Comparison of ENCODE assay signal across 23 cellular contexts in the genomic region with DNA sequence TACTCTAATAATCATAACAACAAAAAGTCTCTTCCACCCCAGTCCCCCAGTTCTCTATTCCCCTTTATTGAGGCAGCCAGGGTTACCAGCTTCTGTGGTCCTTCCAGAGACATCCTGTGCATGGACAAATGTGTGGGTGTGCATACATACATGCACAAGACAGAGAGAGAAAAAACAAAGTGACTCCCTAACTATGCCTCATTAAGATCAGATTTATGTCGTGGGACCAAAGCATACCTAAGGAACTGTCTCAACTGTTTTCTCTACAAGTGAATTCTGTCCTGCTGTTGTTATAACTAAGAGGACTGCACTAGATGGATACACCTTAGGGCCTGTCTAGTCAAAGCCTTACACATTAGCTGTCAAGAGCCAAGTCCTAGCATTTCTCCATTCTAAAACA.
DNase-seq lines count a peak whose midpoint lies in the region; ATAC-seq and TF ChIP-seq lines count a peak whose summit lies in the region.
"Had no signal": no experiment of that assay in that cellular context is flagged by ENCODE, and none has a peak within 500 bp of the region (broad histone marks: within the 10 kb centered on the region; RNA-seq: fewer than 3 reads in every experiment).

No MANE protein-coding gene starts in this region.

- no peaks in the 10 kb centered on the region for H3K27me3 Mint-ChIP-seq in endodermal cell (ENCODE audit: insufficient read depth)
- H3K27me3 Mint-ChIP-seq: stimulated activated naive CD8-positive, alpha-beta T cell treated with anti-CD3 and anti-CD28 coated beads, Interleukin-15, amount 100 ng/mL, for 72 hours had no signal

- WGBS in endodermal cell (ENCODE audit: insufficient coverage in 1 of 2, insufficient read length in 1 of 2), 2 experiments, result 94 to 100% methylated on average over 1 of the region's 1 CpG
- WGBS in right lobe of liver (ENCODE audit: insufficient coverage, low coverage, low lambda C conversion rate, missing lambda C conversion rate), result 82% methylated on average over 1 of the region's 1 CpG

- H3K4me2 ChIP-seq in OCI-LY3 (ENCODE audit: low read length) (peak overlapping the region; percentile 32), skeletal muscle satellite cell (ENCODE audit: low read length) (peak overlapping the region; percentile 6)
- H3K4me2 ChIP-seq: neural progenitor cell had no signal

- H2AFZ ChIP-seq in OCI-LY3 (ENCODE audit: low read depth, low read length), result no peak overlapping the region
- H2AFZ ChIP-seq: neural progenitor cell had no signal

- H3K4me1 ChIP-seq in OCI-LY3 (ENCODE audit: low read length), result peaks cover 67% of the 10 kb centered on the region
- H3K4me1 ChIP-seq in endodermal cell (ENCODE audit: control insufficient read depth, insufficient read depth, low read length), result peaks cover 17% of the 10 kb centered on the region
- peaks cover 57% of the 10 kb centered on the region for H3K4me1 ChIP-seq in skeletal muscle satellite cell (ENCODE audit: control insufficient read depth, insufficient read depth, low read length)
- no peaks in the 10 kb centered on the region for H3K4me1 ChIP-seq in right lobe of liver

- H4K20me1 ChIP-seq in OCI-LY3 (ENCODE audit: insufficient read depth, low read length), result no peaks in the 10 kb centered on the region; the same call in 1 of the 2 replicates

- peak overlapping the region; percentile 40 for H3K27ac Mint-ChIP-seq in endodermal cell
- H3K27ac Mint-ChIP-seq: neural progenitor cell had no signal

- no peaks in the 10 kb centered on the region for H3K9me3 Mint-ChIP-seq in endodermal cell
- H3K9me3 Mint-ChIP-seq: neural progenitor cell; stimulated activated naive CD8-positive, alpha-beta T cell treated with anti-CD3 and anti-CD28 coated beads, Interleukin-15, amount 100 ng/mL, for 72 hours had no signal

- H3K27ac ChIP-seq in OCI-LY3 (ENCODE audit: low read length) (no peak overlapping the region), endodermal cell (ENCODE audit: low read depth, low read length) (no peak overlapping the region), right lobe of liver (no peak overlapping the region)
- H3K27ac ChIP-seq: esophagus squamous epithelium, neural progenitor cell, psoas muscle, skin epidermis, upper lobe of left lung had no signal

- H3K27me3 ChIP-seq in GM06990 (replicated peaks; ENCODE audit: control insufficient read depth, insufficient read depth, low read length) (no peaks in the 10 kb centered on the region), OCI-LY3 (ENCODE audit: low read depth, low read length) (no peaks in the 10 kb centered on the region), endodermal cell (ENCODE audit: control insufficient read depth, insufficient read depth, low read length, poor library complexity, severe bottlenecking) (no peaks in the 10 kb centered on the region), skeletal muscle satellite cell (ENCODE audit: control insufficient read depth, insufficient read depth, low read length) (no peaks in the 10 kb centered on the region), right lobe of liver (no peaks in the 10 kb centered on the region)
- H3K27me3 ChIP-seq: BE2C, esophagus squamous epithelium, neural progenitor cell, upper lobe of left lung had no signal

- H3K9me3 ChIP-seq in OCI-LY3 (ENCODE audit: insufficient read depth, low read length) (no peaks in the 10 kb centered on the region), endodermal cell (ENCODE audit: control insufficient read depth, low read length) (no peaks in the 10 kb centered on the region), skeletal muscle satellite cell (replicated peaks; ENCODE audit: low read length) (no peaks in the 10 kb centered on the region), right lobe of liver (no peaks in the 10 kb centered on the region)
- H3K9me3 ChIP-seq: BE2C, esophagus squamous epithelium, psoas muscle, upper lobe of left lung had no signal

- no peak for TF ChIP-seq POLR2A in right lobe of liver (IDR thresholded peaks at IDR 0.05)

- H3K9ac ChIP-seq in OCI-LY3 (ENCODE audit: low read length) (no peak overlapping the region), endodermal cell (ENCODE audit: extremely low read depth, low read length, poor library complexity, severe bottlenecking) (no peak overlapping the region), skeletal muscle satellite cell (ENCODE audit: low read depth, low read length) (no peak overlapping the region)
- H3K9ac ChIP-seq: neural progenitor cell had no signal

- peak overlapping the region; percentile 16 for H3K4me3 ChIP-seq in GM06990 (replicated peaks; ENCODE audit: low read depth, low read length)
- no peak overlapping the region for H3K4me3 ChIP-seq in OCI-LY3 (ENCODE audit: low read length)
- no peak overlapping the region for H3K4me3 ChIP-seq in endodermal cell (ENCODE audit: low read length)
- no peak overlapping the region for H3K4me3 ChIP-seq in skeletal muscle satellite cell (ENCODE audit: low read length)
- no peak overlapping the region for H3K4me3 ChIP-seq in right lobe of liver
- H3K4me3 ChIP-seq: esophagus squamous epithelium, K562, neural progenitor cell, psoas muscle, skin epidermis, upper lobe of left lung had no signal

- peaks cover 44% of the 10 kb centered on the region for H3K4me1 Mint-ChIP-seq in endodermal cell

- H3K79me2 ChIP-seq in OCI-LY3 (ENCODE audit: low read length), result peaks cover 55% of the 10 kb centered on the region

- H3K36me3 Mint-ChIP-seq in endodermal cell (ENCODE audit: low read depth), result peaks cover 6% of the 10 kb centered on the region

- ATAC-seq in right lobe of liver (no peak), GM19035 (IDR thresholded peaks at IDR 0.05; ENCODE audit: unreplicated experiment) (no peak)
- ATAC-seq: K562; psoas muscle; stimulated activated naive CD8-positive, alpha-beta T cell treated with anti-CD3 and anti-CD28 coated beads, Interleukin-15, amount 100 ng/mL, for 72 hours had no signal

- DNase-seq in GM06990 (ENCODE audit: extremely low read depth, insufficient read length), result no peak
- DNase-seq in endodermal cell, result no peak
- no peak for DNase-seq in right lobe of liver
- no peak for DNase-seq in DMS153 (lab: John Stamatoyannopoulos, UW)
- DNase-seq: activated CD4-positive, alpha-beta T cell treated with anti-CD3 and anti-CD28 coated beads, Interleukin-2, amount 50 U/mL, for 4 hours; activated naive CD4-positive, alpha-beta T cell treated with Interleukin-2 at 50 U/mL for 16 hours; BE2C; effector CD8-positive, alpha-beta T cell; esophagus squamous epithelium; NCI-H1694; NCI-H2171 treated with DMSO at 0.1 percent for 48 hours; NCI-H748 treated with DMSO at 0.1 percent for 48 hours; psoas muscle; stimulated activated CD4-positive, alpha-beta T cell treated with anti-CD3 and anti-CD28 coated beads, Interleukin-2, amount 100 ng/mL, for 48 hours; stimulated activated naive CD8-positive, alpha-beta T cell treated with anti-CD3 and anti-CD28 coated beads, Interleukin-15, amount 100 ng/mL, for 72 hours; T-helper 2 cell had no signal

- TF ChIP-seq CTCF in GM06990 (IDR thresholded peaks at IDR 0.05; ENCODE audit: insufficient read depth, low read length, poor library complexity, severe bottlenecking) (no peak), OCI-LY3 (IDR thresholded peaks at IDR 0.05; ENCODE audit: low read depth, low read length) (no peak), endodermal cell (conservative IDR thresholded peaks at IDR 0.05) (no peak), right lobe of liver (IDR thresholded peaks at IDR 0.05) (no peak)

- no peaks in the 10 kb centered on the region; the same call in 1 of the 2 replicates for H3K36me3 ChIP-seq in GM06990 (ENCODE audit: control insufficient read depth, insufficient read depth, low read length)
- H3K36me3 ChIP-seq in OCI-LY3 (replicated peaks; ENCODE audit: low read depth, low read length), result no peaks in the 10 kb centered on the region
- peaks cover 4% of the 10 kb centered on the region for H3K36me3 ChIP-seq in endodermal cell (ENCODE audit: control insufficient read depth, insufficient read depth, low read length)
- H3K36me3 ChIP-seq in skeletal muscle satellite cell (ENCODE audit: insufficient read depth, low read length), result no peaks in the 10 kb centered on the region
- H3K36me3 ChIP-seq in right lobe of liver, result no peaks in the 10 kb centered on the region
- H3K36me3 ChIP-seq: BE2C, esophagus squamous epithelium, neural progenitor cell, upper lobe of left lung had no signal

- intact Hi-C loops in right lobe of liver (cut with DNase I), result loop anchor here in 1 of 2 donors (10.0 kb wide), 1 partner anchor 115 kb away; no protein-coding TSS in a partner anchor

- no peak overlapping the region for H3K4me3 Mint-ChIP-seq in endodermal cell
- H3K4me3 Mint-ChIP-seq: neural progenitor cell; stimulated activated naive CD8-positive, alpha-beta T cell treated with anti-CD3 and anti-CD28 coated beads, Interleukin-15, amount 100 ng/mL, for 72 hours had no signal
